ENCODE assay signal across 13 cellular contexts in the genomic region with DNA sequence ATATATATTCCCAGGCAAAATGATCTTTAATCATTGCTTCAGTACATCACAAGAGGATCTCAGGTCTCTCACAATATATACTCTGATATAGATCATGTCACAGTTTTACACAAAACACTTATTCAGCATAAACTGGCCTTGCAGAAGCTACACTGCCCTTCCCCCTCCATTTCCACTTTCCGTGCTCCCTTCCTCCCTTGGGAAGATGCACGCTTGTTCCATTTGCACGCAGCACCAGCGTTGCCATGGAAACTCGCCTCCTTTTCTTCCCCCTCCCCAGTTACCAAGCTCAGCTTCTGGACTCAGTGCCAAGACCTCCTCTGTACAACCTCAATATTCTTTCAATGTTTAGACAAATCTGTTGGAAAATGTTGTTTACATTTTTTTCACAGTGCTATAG.
A peak's percentile ranks its signal among the peaks of the same experiment; 100 is the strongest.
DNase-seq lines count a peak whose midpoint lies in the region; ATAC-seq and TF ChIP-seq lines count a peak whose summit lies in the region.
"Had no signal": no experiment of that assay in that cellular context is flagged by ENCODE, and none has a peak within 500 bp of the region (broad histone marks: within the 10 kb centered on the region; RNA-seq: fewer than 3 reads in every experiment).

No MANE protein-coding gene starts in this region.

- DNase-seq in heart left ventricle (peak in 4 of 5 donors; percentile 20 to 55 (median 42)), right atrium auricular region (ENCODE audit: low spot score) (no peak), anterior cingulate cortex (lab: John Stamatoyannopoulos, UW) (peak in 54 of 58 donors; percentile 6 to 85 (median 52)), hippocampal formation (lab: John Stamatoyannopoulos, UW) (peak; percentile 35 to 45), type B pancreatic cell (ENCODE audit: extremely low spot score, unreplicated experiment) (peak; percentile 68), left lobe of liver (ENCODE audit: low spot score) (no peak)
- DNase-seq in activated CD4-positive, alpha-beta T cell treated with anti-CD3 and anti-CD28 coated beads, Interleukin-2, amount 50 U/mL, for 1 hour, result no peak
- DNase-seq: activated CD4-positive, alpha-beta T cell treated with anti-CD3 and anti-CD28 coated beads for 1 hour; KBM-7; upper lobe of right lung had no signal

- 24 to 40% (median 33%) methylated on average over 5 of the region's 5 CpGs for WGBS in heart left ventricle, 4 donors

- no peak for ATAC-seq in heart left ventricle
- no peak for ATAC-seq in left lobe of liver
- no peak for ATAC-seq in GM19324 (IDR thresholded peaks at IDR 0.05; ENCODE audit: low FRiP score, unreplicated experiment)
- ATAC-seq: natural killer cell treated with Interleukin-12 subunit alpha and Interleukin-12 subunit beta and Interleukin-15 and Interleukin-18, amount 100 ng/mL, for 72 hours; upper lobe of right lung had no signal

- no peaks in the 10 kb centered on the region for H3K27me3 ChIP-seq in heart left ventricle
- no peaks in the 10 kb centered on the region for H3K27me3 ChIP-seq in right atrium auricular region
- H3K27me3 ChIP-seq: adrenal gland, upper lobe of right lung had no signal

- no peaks in the 10 kb centered on the region for H3K9me3 Mint-ChIP-seq in type B pancreatic cell

- peak overlapping the region; percentile 65 for H3K4me3 Mint-ChIP-seq in type B pancreatic cell
- H3K4me3 Mint-ChIP-seq: natural killer cell treated with Interleukin-12 subunit alpha and Interleukin-12 subunit beta and Interleukin-15 and Interleukin-18, amount 100 ng/mL, for 72 hours had no signal

- no peak for TF ChIP-seq CTCF in heart left ventricle (IDR thresholded peaks at IDR 0.05)
- no peak for TF ChIP-seq CTCF in right atrium auricular region (IDR thresholded peaks at IDR 0.05)
- TF ChIP-seq CTCF in type B pancreatic cell (conservative IDR thresholded peaks at IDR 0.05), result no peak

- H3K4me1 Mint-ChIP-seq in type B pancreatic cell (ENCODE audit: unreplicated experiment), result peaks cover 28% of the 10 kb centered on the region

- no peaks in the 10 kb centered on the region for H3K27me3 Mint-ChIP-seq in type B pancreatic cell

- no peaks in the 10 kb centered on the region for H3K36me3 ChIP-seq in heart left ventricle
- no peaks in the 10 kb centered on the region for H3K36me3 ChIP-seq in right atrium auricular region
- H3K36me3 ChIP-seq: adrenal gland, upper lobe of right lung had no signal

- H3K27ac ChIP-seq in heart left ventricle (no peak overlapping the region), right atrium auricular region (no peak overlapping the region)
- H3K27ac ChIP-seq: adrenal gland, upper lobe of right lung had no signal

- intact Hi-C loops in heart left ventricle (cut with DNase I), result no loop called here

- H3K4me3 ChIP-seq in heart left ventricle (no peak overlapping the region), right atrium auricular region (no peak overlapping the region)
- H3K4me3 ChIP-seq: adrenal gland, upper lobe of right lung had no signal

- TF ChIP-seq POLR2A in heart left ventricle (IDR thresholded peaks at IDR 0.05), result no peak

- no peak overlapping the region for H3K27ac Mint-ChIP-seq in type B pancreatic cell
- H3K27ac Mint-ChIP-seq: natural killer cell treated with Interleukin-12 subunit alpha and Interleukin-12 subunit beta and Interleukin-15 and Interleukin-18, amount 100 ng/mL, for 72 hours had no signal

- H3K36me3 Mint-ChIP-seq in type B pancreatic cell, result peaks cover 3% of the 10 kb centered on the region
- H3K36me3 Mint-ChIP-seq: natural killer cell treated with Interleukin-12 subunit alpha and Interleukin-12 subunit beta and Interleukin-15 and Interleukin-18, amount 100 ng/mL, for 72 hours had no signal

- H3K4me1 ChIP-seq in heart left ventricle, result peaks cover 0 to 3% (median 0%) of the 10 kb centered on the region in 12 donors
- H3K4me1 ChIP-seq in right atrium auricular region, result peaks cover 0 to 5% of the 10 kb centered on the region in 2 donors
- H3K4me1 ChIP-seq: adrenal gland, upper lobe of right lung had no signal

- H3K9me3 ChIP-seq in heart left ventricle (no peaks in the 10 kb centered on the region), right atrium auricular region (no peaks in the 10 kb centered on the region)
- H3K9me3 ChIP-seq: adrenal gland, upper lobe of right lung had no signal

Comparison
In these comparisons a context has a peak if more than half of its experiments do, and no peak if none do; other contexts are left out.
1. DNase-seq: peak in heart left ventricle (4 of 5), anterior cingulate cortex (54 of 58), hippocampal formation (2 of 2) and type B pancreatic cell (single experiment); none in right atrium auricular region (single experiment), activated CD4-positive, alpha-beta T cell treated with anti-CD3 and anti-CD28 coated beads, Interleukin-2, amount 50 U/mL, for 1 hour (single experiment) and left lobe of liver (single experiment).